21 cellular contexts compared by ENCODE assay signal in the genomic region with DNA sequence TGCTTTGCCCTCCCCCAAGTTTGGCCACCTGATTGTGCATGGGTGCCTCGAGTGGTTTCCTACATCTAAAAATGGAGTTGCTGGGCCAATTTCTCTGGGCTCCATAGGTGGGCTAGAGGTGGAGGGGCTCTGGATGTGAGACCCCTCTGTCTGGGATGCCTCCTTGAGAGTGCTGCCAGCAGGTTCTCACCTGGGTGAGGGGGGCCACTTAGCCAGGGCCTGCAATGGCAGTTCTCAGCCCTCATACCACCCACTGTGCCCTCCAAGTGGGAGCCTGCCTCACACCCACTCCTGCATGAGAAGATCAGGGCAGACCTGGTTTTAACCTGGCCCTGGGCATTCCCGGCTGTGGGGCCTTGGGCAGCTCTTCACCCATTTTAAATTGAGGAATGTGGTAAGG.
"Had no signal": no experiment of that assay in that cellular context is flagged by ENCODE, and none has a peak within 500 bp of the region (broad histone marks: within the 10 kb centered on the region; RNA-seq: fewer than 3 reads in every experiment).

No MANE protein-coding gene starts in this region.

- DNase-seq: activated CD4-positive, alpha-beta T cell treated with anti-CD3 and anti-CD28 coated beads for 36 hours; activated CD4-positive, CD25-positive, alpha-beta regulatory T cell; activated CD8-positive, alpha-beta T cell treated with anti-CD3 and anti-CD28 coated beads, Interleukin-2, amount 10 ng/mL, durations not matched to agents 7 days and 5 days; activated gamma-delta T cell; activated naive CD4-positive, alpha-beta T cell treated with anti-CD3 and anti-CD28 coated beads, Interleukin-2, amount 10 ng/mL, durations not matched to agents 7 days and 5 days; amniotic stem cell; central memory CD4-positive, alpha-beta T cell; dermis blood vessel endothelial cell; effector CD4-positive, alpha-beta T cell; esophagus squamous epithelium; foreskin melanocyte; heart right ventricle; left lung; mesendoderm; mucosa of descending colon; posterior cingulate gyrus; stimulated activated naive CD4-positive, alpha-beta T cell treated with Interleukin-2 at 50 U/mL for 16 hours had no signal

- H3K27ac ChIP-seq: epithelial cell of prostate, esophagus squamous epithelium, heart right ventricle, left lung, thoracic aorta, upper lobe of left lung had no signal

- H3K4me3 ChIP-seq: esophagus squamous epithelium, heart right ventricle, left lung, lung, mucosa of descending colon, thoracic aorta, upper lobe of left lung had no signal

- H3K27me3 ChIP-seq: esophagus squamous epithelium, heart right ventricle, left lung, upper lobe of left lung had no signal

- H3K4me1 ChIP-seq: esophagus squamous epithelium, left lung, upper lobe of left lung had no signal

- H3K9me3 ChIP-seq: esophagus squamous epithelium, heart right ventricle, left lung, mucosa of descending colon, thoracic aorta, upper lobe of left lung had no signal
